Comparison of ENCODE assay signal across 1 cellular context in the genomic region with DNA sequence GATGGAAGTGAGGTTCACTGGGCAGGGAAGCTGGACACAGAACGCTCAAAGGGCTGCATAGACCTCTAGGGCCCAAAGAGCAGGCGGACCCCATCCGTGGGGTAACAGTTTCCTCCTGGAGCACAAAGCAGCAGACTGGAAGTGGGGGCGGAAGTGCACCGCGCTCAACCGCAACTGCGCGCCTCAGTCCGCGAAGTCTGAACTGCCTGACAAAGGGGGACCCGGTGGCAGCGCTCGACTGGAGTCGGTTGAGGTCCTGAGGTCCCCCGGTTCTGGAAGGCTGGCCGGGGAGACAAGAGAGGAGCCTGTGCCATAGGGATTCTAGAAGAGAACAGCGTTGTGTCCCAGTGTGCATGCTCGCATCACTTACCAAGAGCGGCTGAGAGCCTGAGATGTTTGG.
TF ChIP-seq lines count a peak whose summit lies in the region.

No MANE protein-coding gene starts in this region.

TF ChIP-seq in GM23338, 12 proteins besides CTCF, POLR2A, EP300 and RAD21 (continued from another document):
- TF ChIP-seq NANOG (IDR thresholded peaks at IDR 0.05; ENCODE audit: borderline replicate concordance) (no peak), EZH2 (IDR thresholded peaks at IDR 0.05; ENCODE audit: low read depth, unreplicated experiment) (no peak)
TF ChIP-seq in GM23338: peak in this region for 0.
